In the genomic region with DNA sequence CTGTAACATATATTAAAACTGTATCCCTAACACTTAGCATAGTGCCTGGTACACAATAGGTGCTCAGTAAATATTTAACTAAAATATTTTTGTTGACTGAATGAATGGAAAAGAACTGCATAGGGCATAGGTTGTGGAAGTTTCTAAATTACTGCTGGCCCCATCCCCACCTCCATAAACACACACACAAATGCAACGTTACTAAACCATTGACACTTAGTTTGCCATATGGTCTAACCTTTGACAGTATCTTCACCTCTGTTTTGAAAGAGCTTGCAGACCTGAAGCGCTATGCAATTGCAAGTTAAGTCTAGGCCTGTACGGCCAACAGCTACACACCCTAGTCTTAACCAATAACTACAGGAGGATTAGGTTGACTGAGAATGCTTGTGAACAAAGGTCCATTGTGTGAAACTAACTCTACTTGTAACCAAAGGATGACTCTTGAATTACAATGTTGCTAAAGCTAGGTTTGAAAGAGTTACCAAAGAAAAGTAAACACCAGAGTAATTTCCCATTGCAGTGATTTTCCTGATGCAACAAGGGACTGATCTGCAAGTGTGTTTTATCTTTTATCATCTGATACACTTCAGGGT, we compare ENCODE assay signal across 8 cellular contexts. TPM values are rescaled to one million over a fixed set of nuclear protein-coding genes. Genes with fewer than 3 reads are reported as not detected.
DNase-seq lines count a peak whose midpoint lies in the region; ATAC-seq and TF ChIP-seq lines count a peak whose summit lies in the region.

No MANE protein-coding gene starts in this region.

- H3K27ac ChIP-seq in WERI-Rb-1 = no peak overlapping the region
- H3K27ac ChIP-seq in hepatocyte = peak overlapping the region; percentile 85
- no peak overlapping the region for H3K27ac ChIP-seq in ascending aorta

- H3K9me3 Mint-ChIP-seq in T-helper 1 cell treated with Interleukin-12 subunit alpha and Interleukin-12 subunit beta and Interleukin-4 antibody, amounts not matched to agents 30 μg/mL and 1 μg/mL, for 36 hours = no peaks in the 10 kb centered on the region
- no peaks in the 10 kb centered on the region for H3K9me3 Mint-ChIP-seq in stimulated activated effector memory CD8-positive, alpha-beta T cell treated with anti-CD3 and anti-CD28 coated beads, Interleukin-12 subunit alpha, Interleukin-12 subunit beta, amount 100 ng/mL, for 72 hours

- no peaks in the 10 kb centered on the region for H4K20me1 ChIP-seq in hepatocyte (ENCODE audit: insufficient read depth, poor library complexity, severe bottlenecking)

- DNase-seq in T-helper 1 cell (no peak), WERI-Rb-1 (no peak), hepatocyte (ENCODE audit: low spot score) (peak; percentile 51), ascending aorta (ENCODE audit: low spot score in 2 of 2) (no peak), NOMO-1 treated with dmso at 0.1 percent for 144 hours (lab: John Stamatoyannopoulos, UW; ENCODE audit: unreplicated experiment) (no peak)
- DNase-seq in stimulated activated effector memory CD8-positive, alpha-beta T cell treated with anti-CD3 and anti-CD28 coated beads, Interleukin-12 subunit alpha, Interleukin-12 subunit beta, amount 100 ng/mL, for 72 hours (ENCODE audit: low spot score in 2 of 2) = no peak
- DNase-seq in activated CD4-positive, CD25-positive, alpha-beta regulatory T cell (lab: John Stamatoyannopoulos, UW) = no peak

- H3K27me3 Mint-ChIP-seq in T-helper 1 cell treated with Interleukin-12 subunit alpha and Interleukin-12 subunit beta and Interleukin-4 antibody, amounts not matched to agents 30 μg/mL and 1 μg/mL, for 36 hours (ENCODE audit: low read depth) = no peaks in the 10 kb centered on the region

- WGBS in hepatocyte (ENCODE audit: low lambda C conversion rate, missing lambda C conversion rate) = 66% methylated on average over 3 of the region's 3 CpGs

- peaks cover 22% of the 10 kb centered on the region for H3K79me2 ChIP-seq in hepatocyte

- H3K36me3 ChIP-seq in WERI-Rb-1 (no peaks in the 10 kb centered on the region), hepatocyte (replicated peaks; ENCODE audit: insufficient read depth, low read depth) (no peaks in the 10 kb centered on the region), ascending aorta (no peaks in the 10 kb centered on the region)

- H3K9me3 ChIP-seq in WERI-Rb-1 (ENCODE audit: severe bottlenecking) (no peaks in the 10 kb centered on the region), hepatocyte (ENCODE audit: low read depth) (no peaks in the 10 kb centered on the region), ascending aorta (no peaks in the 10 kb centered on the region)

- ATAC-seq in stimulated activated effector memory CD8-positive, alpha-beta T cell treated with anti-CD3 and anti-CD28 coated beads, Interleukin-12 subunit alpha, Interleukin-12 subunit beta, amount 100 ng/mL, for 72 hours = no peak

- H2AFZ ChIP-seq in hepatocyte = no peak overlapping the region

- no peaks in the 10 kb centered on the region for H3K27me3 ChIP-seq in WERI-Rb-1 (ENCODE audit: insufficient read depth, low read depth, severe bottlenecking)
- no peaks in the 10 kb centered on the region for H3K27me3 ChIP-seq in hepatocyte
- no peaks in the 10 kb centered on the region for H3K27me3 ChIP-seq in ascending aorta

- H3K4me1 ChIP-seq in hepatocyte (ENCODE audit: insufficient read depth) (no peaks in the 10 kb centered on the region), ascending aorta (peaks cover 0 to 12% of the 10 kb centered on the region in 2 donors)

- H3K4me2 ChIP-seq in hepatocyte = peak overlapping the region; percentile 86

- H3K4me3 ChIP-seq in WERI-Rb-1 (ENCODE audit: low read depth, low read length) (peak overlapping the region; percentile 75; the same call in 1 of the 2 replicates), hepatocyte (no peak overlapping the region), ascending aorta (peak overlapping the region in 1 of 2 donors; percentile 82)

- H3K27ac Mint-ChIP-seq in T-helper 1 cell treated with Interleukin-12 subunit alpha and Interleukin-12 subunit beta and Interleukin-4 antibody, amounts not matched to agents 30 μg/mL and 1 μg/mL, for 36 hours = peak overlapping the region; percentile 20
- H3K27ac Mint-ChIP-seq in stimulated activated effector memory CD8-positive, alpha-beta T cell treated with anti-CD3 and anti-CD28 coated beads, Interleukin-12 subunit alpha, Interleukin-12 subunit beta, amount 100 ng/mL, for 72 hours = no peak overlapping the region

- peaks cover 28% of the 10 kb centered on the region for H3K4me1 Mint-ChIP-seq in T-helper 1 cell treated with Interleukin-12 subunit alpha and Interleukin-12 subunit beta and Interleukin-4 antibody, amounts not matched to agents 30 μg/mL and 1 μg/mL, for 36 hours (ENCODE audit: low read depth)
- H3K4me1 Mint-ChIP-seq in stimulated activated effector memory CD8-positive, alpha-beta T cell treated with anti-CD3 and anti-CD28 coated beads, Interleukin-12 subunit alpha, Interleukin-12 subunit beta, amount 100 ng/mL, for 72 hours = peaks cover 18% of the 10 kb centered on the region

- no peaks in the 10 kb centered on the region for H3K36me3 Mint-ChIP-seq in T-helper 1 cell treated with Interleukin-12 subunit alpha and Interleukin-12 subunit beta and Interleukin-4 antibody, amounts not matched to agents 30 μg/mL and 1 μg/mL, for 36 hours (ENCODE audit: low read depth)
- no peaks in the 10 kb centered on the region for H3K36me3 Mint-ChIP-seq in stimulated activated effector memory CD8-positive, alpha-beta T cell treated with anti-CD3 and anti-CD28 coated beads, Interleukin-12 subunit alpha, Interleukin-12 subunit beta, amount 100 ng/mL, for 72 hours

- intact Hi-C loops in ascending aorta (cut with DNase I) = loop anchor here (10.0 kb wide), 1 partner anchor 776 kb away; no protein-coding TSS in a partner anchor

- no peaks in the 10 kb centered on the region for H3K9me2 ChIP-seq in hepatocyte (replicated peaks; ENCODE audit: insufficient read depth)

- TF ChIP-seq CTCF in WERI-Rb-1 (IDR thresholded peaks at IDR 0.05; ENCODE audit: low read depth, low read length) = no peak
- no peak for TF ChIP-seq CTCF in hepatocyte (IDR thresholded peaks at IDR 0.05; ENCODE audit: poor library complexity)
- TF ChIP-seq CTCF in ascending aorta (IDR thresholded peaks at IDR 0.05) = no peak

- H3K4me3 Mint-ChIP-seq in T-helper 1 cell treated with Interleukin-12 subunit alpha and Interleukin-12 subunit beta and Interleukin-4 antibody, amounts not matched to agents 30 μg/mL and 1 μg/mL, for 36 hours = peak overlapping the region; percentile 36
- peak overlapping the region; percentile 50 for H3K4me3 Mint-ChIP-seq in stimulated activated effector memory CD8-positive, alpha-beta T cell treated with anti-CD3 and anti-CD28 coated beads, Interleukin-12 subunit alpha, Interleukin-12 subunit beta, amount 100 ng/mL, for 72 hours

RNA-seq across cellular contexts. Expression of a gene that starts 0.9 kb away (rescaled TPM):
- total RNA-seq in hepatocyte (14.0 and 17.4 TPM in 2 replicates), ascending aorta (72.1 TPM)
- 15.4 and 20.5 TPM in 2 replicates for polyA plus RNA-seq in hepatocyte

RNA-seq across cellular contexts. Expression of a gene that starts 5.9 kb away (rescaled TPM):
- total RNA-seq in hepatocyte = 11.2 and 12.8 TPM in 2 replicates
- polyA plus RNA-seq in hepatocyte = 6.6 and 13.3 TPM in 2 replicates
- 3.0 TPM for total RNA-seq in ascending aorta
